In genomic region chr7:151632750-151633515, GRCh38 we compare ENCODE assay signal across 1 cellular context.
TF ChIP-seq lines count a peak whose summit lies in the region.

No MANE protein-coding gene starts in this region.

TF ChIP-seq in HEK293, 187 proteins besides CTCF, POLR2A, EP300 and RAD21 (continued from another document):
- TF ChIP-seq, protein P1, sequence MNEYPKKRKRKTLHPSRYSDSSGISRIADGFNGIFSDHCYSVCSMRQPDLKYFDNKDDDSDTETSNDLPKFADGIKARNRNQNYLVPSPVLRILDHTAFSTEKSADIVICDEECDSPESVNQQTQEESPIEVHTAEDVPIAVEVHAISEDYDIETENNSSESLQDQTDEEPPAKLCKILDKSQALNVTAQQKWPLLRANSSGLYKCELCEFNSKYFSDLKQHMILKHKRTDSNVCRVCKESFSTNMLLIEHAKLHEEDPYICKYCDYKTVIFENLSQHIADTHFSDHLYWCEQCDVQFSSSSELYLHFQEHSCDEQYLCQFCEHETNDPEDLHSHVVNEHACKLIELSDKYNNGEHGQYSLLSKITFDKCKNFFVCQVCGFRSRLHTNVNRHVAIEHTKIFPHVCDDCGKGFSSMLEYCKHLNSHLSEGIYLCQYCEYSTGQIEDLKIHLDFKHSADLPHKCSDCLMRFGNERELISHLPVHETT (tag by site-specific recombination; IDR thresholded peaks at IDR 0.05): no peak
- TF ChIP-seq, protein P2, sequence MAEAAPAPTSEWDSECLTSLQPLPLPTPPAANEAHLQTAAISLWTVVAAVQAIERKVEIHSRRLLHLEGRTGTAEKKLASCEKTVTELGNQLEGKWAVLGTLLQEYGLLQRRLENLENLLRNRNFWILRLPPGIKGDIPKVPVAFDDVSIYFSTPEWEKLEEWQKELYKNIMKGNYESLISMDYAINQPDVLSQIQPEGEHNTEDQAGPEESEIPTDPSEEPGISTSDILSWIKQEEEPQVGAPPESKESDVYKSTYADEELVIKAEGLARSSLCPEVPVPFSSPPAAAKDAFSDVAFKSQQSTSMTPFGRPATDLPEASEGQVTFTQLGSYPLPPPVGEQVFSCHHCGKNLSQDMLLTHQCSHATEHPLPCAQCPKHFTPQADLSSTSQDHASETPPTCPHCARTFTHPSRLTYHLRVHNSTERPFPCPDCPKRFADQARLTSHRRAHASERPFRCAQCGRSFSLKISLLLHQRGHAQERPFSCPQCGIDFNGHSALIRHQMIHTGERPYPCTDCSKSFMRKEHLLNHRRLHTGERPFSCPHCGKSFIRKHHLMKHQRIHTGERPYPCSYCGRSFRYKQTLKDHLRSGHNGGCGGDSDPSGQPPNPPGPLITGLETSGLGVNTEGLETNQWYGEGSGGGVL (tag by site-specific recombination; IDR thresholded peaks at IDR 0.05): no peak
- TF ChIP-seq SETDB1 (IDR thresholded peaks at IDR 0.05; ENCODE audit: insufficient read length, low read length): peak; percentile 92
